16 cellular contexts compared by ENCODE assay signal in the genomic region with DNA sequence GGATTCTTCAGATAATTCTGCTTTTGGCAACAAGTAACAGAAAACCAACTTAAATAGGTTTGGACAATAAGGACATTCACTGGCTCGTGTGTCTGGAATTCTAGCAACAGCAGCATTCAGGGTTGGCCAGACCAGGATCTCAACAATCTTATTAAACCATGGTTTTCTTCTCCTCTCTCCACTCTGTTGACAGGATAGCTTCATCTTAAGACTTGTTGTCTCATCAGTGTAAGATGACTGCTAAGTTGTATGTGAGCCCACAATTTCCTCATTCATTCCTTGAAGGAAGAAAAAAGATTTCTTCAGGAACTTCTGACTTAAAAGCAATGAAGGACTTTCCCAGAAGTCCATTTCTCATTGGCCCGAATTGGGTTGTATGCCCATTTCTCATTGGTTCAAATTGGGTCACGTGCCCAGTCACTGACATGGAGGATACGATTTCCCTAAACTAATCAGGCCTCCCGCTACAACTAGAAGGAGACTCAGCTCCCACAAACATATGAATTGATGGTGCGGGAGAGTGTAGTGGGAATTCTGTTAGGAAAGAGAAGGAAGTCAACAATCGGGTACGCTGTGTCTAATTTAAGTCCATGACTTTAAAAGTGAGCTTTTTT.
DNase-seq lines count a peak whose midpoint lies in the region; FAIRE-seq and TF ChIP-seq lines count a peak whose summit lies in the region.
"Had no signal": no experiment of that assay in that cellular context is flagged by ENCODE, and none has a peak within 500 bp of the region (broad histone marks: within the 10 kb centered on the region; RNA-seq: fewer than 3 reads in every experiment).

No MANE protein-coding gene starts in this region.

- H3K4me1 Mint-ChIP-seq in nephron progenitor cell: peaks cover 30% of the 10 kb centered on the region
- H3K4me1 Mint-ChIP-seq: B cell had no signal

- DNase-seq in amniotic epithelial cell (ENCODE audit: low read depth) (peak; percentile 91), fibroblast of the aortic adventitia (ENCODE audit: low read depth) (peak; percentile 90), nephron progenitor cell (no peak), tibial nerve (ENCODE audit: low spot score in 2 of 2) (no peak), kidney (no peak), GM13976 (ENCODE audit: low spot score) (no peak), C1 segment of cervical spinal cord (lab: John Stamatoyannopoulos, UW) (no peak)
- no peak for DNase-seq in activated naive CD4-positive, alpha-beta T cell treated with Interleukin-2 at 50 U/mL for 16 hours
- DNase-seq: activated effector memory CD4-positive, alpha-beta T cell treated with anti-CD3 and anti-CD28 coated beads, Interleukin-2, amount 50 U/mL, for 16 hours; NCI-H2081; NCI-H526 treated with DMSO at 0.1 percent for 48 hours; T-cell; thyroid gland had no signal

- H3K4me3 Mint-ChIP-seq in nephron progenitor cell: no peak overlapping the region
- H3K4me3 Mint-ChIP-seq: B cell, GM23338, T-cell had no signal

- no peaks in the 10 kb centered on the region for H3K9me3 Mint-ChIP-seq in nephron progenitor cell
- H3K9me3 Mint-ChIP-seq: GM23338, T-cell had no signal

- H3K27ac ChIP-seq in tibial nerve (peak overlapping the region in 3 of 4 donors; percentile 19 to 67 (median 55)), kidney (ENCODE audit: low read depth in 2 of 2, low read length in 2 of 2) (no peak overlapping the region)
- H3K27ac ChIP-seq: foreskin keratinocyte, thyroid gland had no signal

- no peak for TF ChIP-seq EP300 in tibial nerve (IDR thresholded peaks at IDR 0.05)

- no peaks in the 10 kb centered on the region for H3K36me3 Mint-ChIP-seq in nephron progenitor cell (ENCODE audit: low read depth)
- H3K36me3 Mint-ChIP-seq: T-cell had no signal

- H3K36me3 ChIP-seq in tibial nerve (no peaks in the 10 kb centered on the region), kidney (ENCODE audit: control insufficient read depth in 1 of 2, insufficient read depth in 2 of 2, low read length in 2 of 2) (no peaks in the 10 kb centered on the region)
- H3K36me3 ChIP-seq: thyroid gland had no signal

- TF ChIP-seq CTCF in fibroblast of the aortic adventitia (IDR thresholded peaks at IDR 0.05; ENCODE audit: insufficient read depth, low read length) (no peak), nephron progenitor cell (IDR thresholded peaks at IDR 0.05) (no peak), tibial nerve (IDR thresholded peaks at IDR 0.05) (no peak), kidney (IDR thresholded peaks at IDR 0.05; ENCODE audit: borderline replicate concordance, extremely low read depth, insufficient read depth) (no peak), GM13976 (IDR thresholded peaks at IDR 0.05; ENCODE audit: borderline replicate concordance, control extremely low read depth, extremely low read depth, insufficient read depth, missing control alignments) (no peak)

- FAIRE-seq in kidney (lab: Jason Lieb, UNC): no peak

- intact Hi-C loops in kidney (cut with DNase I): no loop called here

- 71 to 75% methylated on average over 8 of the region's 8 CpGs for WGBS in tibial nerve, 2 donors

- H3K9ac ChIP-seq in kidney (ENCODE audit: low read length in 2 of 2): no peak overlapping the region

- H3K27me3 ChIP-seq in tibial nerve: no peaks in the 10 kb centered on the region
- H3K27me3 ChIP-seq: foreskin keratinocyte, thyroid gland had no signal

- no peak for TF ChIP-seq POLR2A in tibial nerve (IDR thresholded peaks at IDR 0.05)

- H3K27me3 Mint-ChIP-seq in nephron progenitor cell (ENCODE audit: low read depth, poor library complexity): peaks cover 26% of the 10 kb centered on the region

- in situ Hi-C loops in GM13976 (cut with MboI; ENCODE audit: low sequenced_read_pairs, unreplicated experiment): no loop called here

- H3K9me3 ChIP-seq in tibial nerve (no peaks in the 10 kb centered on the region), kidney (ENCODE audit: control insufficient read depth in 1 of 2, low read length in 2 of 2) (no peaks in the 10 kb centered on the region)
- H3K9me3 ChIP-seq: thyroid gland had no signal

- peaks cover 3 to 48% (median 7%) of the 10 kb centered on the region in 4 donors for H3K4me1 ChIP-seq in tibial nerve
- peaks cover 7 to 9% of the 10 kb centered on the region in 2 donors for H3K4me1 ChIP-seq in kidney (ENCODE audit: control insufficient read depth in 1 of 2, insufficient read depth in 1 of 2, low read depth in 1 of 2, low read length in 2 of 2)
- H3K4me1 ChIP-seq: thyroid gland had no signal

- peak overlapping the region; percentile 88 for H3K27ac Mint-ChIP-seq in nephron progenitor cell
- H3K27ac Mint-ChIP-seq: B cell, GM23338, T-cell had no signal

- H3K4me3 ChIP-seq in fibroblast of the aortic adventitia (ENCODE audit: low read depth, low read length) (no peak overlapping the region), tibial nerve (no peak overlapping the region), kidney (ENCODE audit: low read length in 2 of 2) (no peak overlapping the region)
- H3K4me3 ChIP-seq: GM23338, thyroid gland had no signal

Comparison
In these comparisons a context has a peak if more than half of its experiments do, and no peak if none do; other contexts are left out.
1. DNase-seq: peak in amniotic epithelial cell (single experiment) and fibroblast of the aortic adventitia (single experiment); none in nephron progenitor cell (single experiment), tibial nerve (0 of 2), kidney (single experiment), GM13976 (single experiment), C1 segment of cervical spinal cord (0 of 14) and activated naive CD4-positive, alpha-beta T cell treated with Interleukin-2 at 50 U/mL for 16 hours (single experiment).
2. H3K27ac ChIP-seq: peak in tibial nerve (3 of 4); none in kidney (0 of 2).